Comparison of ENCODE assay signal across 1 cellular context in genomic region chr12:10389941-10390340, GRCh38.
TF ChIP-seq lines count a peak whose summit lies in the region.

Gene KLRK1, minus strand, starts transcription at chr12:10390041. Its CDS starts 1,231 bp downstream, at chr12:10388810.

TF ChIP-seq in HepG2, 621 proteins besides CTCF, POLR2A, EP300 and RAD21:
- TF ChIP-seq ZNF18 (CRISPR knock-in tag; IDR thresholded peaks at IDR 0.05; ENCODE audit: insufficient replicate concordance) (no peak), DBP (CRISPR knock-in tag; IDR thresholded peaks at IDR 0.05; ENCODE audit: not compliant biosample characterization) (no peak), JUN (CRISPR knock-in tag; IDR thresholded peaks at IDR 0.05) (no peak), CENPBD1 (CRISPR knock-in tag; IDR thresholded peaks at IDR 0.05; ENCODE audit: borderline replicate concordance, low read depth) (no peak), ZNF232 (CRISPR knock-in tag; IDR thresholded peaks at IDR 0.05; ENCODE audit: borderline replicate concordance) (no peak), ZMYM2 (CRISPR knock-in tag; IDR thresholded peaks at IDR 0.05) (no peak), ZBTB34 (CRISPR knock-in tag; IDR thresholded peaks at IDR 0.05) (no peak), ARID5B (CRISPR knock-in tag; IDR thresholded peaks at IDR 0.05) (no peak)
